ENCODE assay signal across 32 cellular contexts in the genomic region with DNA sequence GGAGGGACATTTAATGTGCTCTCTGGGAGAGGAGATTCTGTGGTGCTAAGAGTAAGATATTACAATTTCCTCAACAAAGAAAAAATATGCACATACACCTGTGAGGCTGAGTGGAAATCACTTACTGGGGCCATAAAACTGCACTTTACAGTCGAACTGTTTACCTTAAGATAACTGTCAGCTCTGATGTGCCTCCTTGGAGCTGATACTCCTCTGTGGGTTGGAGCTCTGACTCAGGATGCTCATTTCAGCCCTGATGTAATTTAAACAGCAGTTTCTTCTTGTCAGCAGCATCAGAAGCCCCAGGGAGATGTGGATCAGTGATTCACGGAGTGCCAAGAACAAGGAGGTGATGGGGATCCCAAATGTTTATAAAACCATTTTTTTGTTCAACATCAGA.
DNase-seq lines count a peak whose midpoint lies in the region; ATAC-seq and FAIRE-seq lines count a peak whose summit lies in the region.
"Had no signal": no experiment of that assay in that cellular context is flagged by ENCODE, and none has a peak within 500 bp of the region (broad histone marks: within the 10 kb centered on the region; RNA-seq: fewer than 3 reads in every experiment).

No MANE protein-coding gene starts in this region.

- peak overlapping the region; percentile 65 for H3K4me2 ChIP-seq in Karpas-422 (ENCODE audit: low read depth, low read length, poor library complexity, severe bottlenecking)

- H3K36me3 ChIP-seq in Karpas-422 (ENCODE audit: insufficient read depth, low read length) (no peaks in the 10 kb centered on the region), small intestine (ENCODE audit: control insufficient read depth in 2 of 2, insufficient read depth in 2 of 2, low read length in 2 of 2) (no peaks in the 10 kb centered on the region)
- H3K36me3 ChIP-seq: SJSA1 had no signal

- H3K4me1 ChIP-seq in Karpas-422 (ENCODE audit: low read length) (peaks cover 89% of the 10 kb centered on the region), small intestine (ENCODE audit: control insufficient read depth in 2 of 2, insufficient read depth in 1 of 2, low read depth in 1 of 2, low read length in 1 of 2) (no peaks in the 10 kb centered on the region)
- H3K4me1 ChIP-seq: body of pancreas, SJSA1 had no signal

- H3K9me3 ChIP-seq in Karpas-422 (ENCODE audit: low read length) = 0 out of 2 replicates have a peak, but pooled peaks cover 4% of the 10 kb centered on the region
- no peaks in the 10 kb centered on the region for H3K9me3 ChIP-seq in small intestine (ENCODE audit: control insufficient read depth, low read depth)
- H3K9me3 ChIP-seq: body of pancreas, SJSA1 had no signal

- DNase-seq in Karpas-422 (peak; percentile 76), caudate nucleus (lab: John Stamatoyannopoulos, UW) (peak in 29 of 61 donors; percentile 2 to 88 (median 22)), left colon (no peak), small intestine (peak; percentile 8), DMS79 treated with DMSO at 0.1 percent for 48 hours (lab: John Stamatoyannopoulos, UW) (no peak)
- DNase-seq in stimulated activated CD4-positive, alpha-beta T cell treated with anti-CD3 and anti-CD28 coated beads, Interleukin-4, amount 100 ng/mL, for 4 hours = no peak
- DNase-seq: activated CD8-positive, alpha-beta memory T cell treated with anti-CD3 and anti-CD28 coated beads for 24 hours; activated gamma-delta T cell treated with Interleukin-2 at 50 U/mL for 16 hours; activated naive CD8-positive, alpha-beta T cell treated with anti-CD3 and anti-CD28 coated beads, Interleukin-2, amount 50 U/mL, for 24 hours; activated T-cell treated with anti-CD3 and anti-CD28 coated beads, Interleukin-2, amount 50 U/mL, for 1 hour; AML-193; body of pancreas; CD8-positive, alpha-beta memory T cell; DMS153; effector CD8-positive, alpha-beta T cell; erythroblast; foreskin melanocyte; islet precursor cell; NCI-H1436 treated with DMSO at 0.1 percent for 48 hours; NCI-H2107; NCI-H524; stimulated activated CD4-positive, alpha-beta T cell treated with anti-CD3 and anti-CD28 coated beads, Interleukin-4, amount 100 ng/mL, for 1 hour; stimulated activated naive CD4-positive, alpha-beta T cell; T-helper 1 cell had no signal

- H4K20me1 ChIP-seq in Karpas-422 (ENCODE audit: insufficient read depth, low read depth, low read length) = no peaks in the 10 kb centered on the region

- H3K27me3 ChIP-seq in Karpas-422 (ENCODE audit: low read length) (no peaks in the 10 kb centered on the region), small intestine (ENCODE audit: control insufficient read depth in 2 of 2, insufficient read depth in 2 of 2, low read length in 2 of 2) (no peaks in the 10 kb centered on the region)
- H3K27me3 ChIP-seq: body of pancreas, SJSA1 had no signal

- no peaks in the 10 kb centered on the region for H3K79me2 ChIP-seq in Karpas-422 (ENCODE audit: low read length)

- no peak for FAIRE-seq in small intestine (lab: Jason Lieb, UNC)
- FAIRE-seq: colon, G401.6, K562, RCC 7860, TTC549 had no signal

- intact Hi-C loops in left colon (cut with DNase I, micrococcal nuclease) = no loop called here

- H3K9ac ChIP-seq in Karpas-422 (ENCODE audit: low read length) = peak overlapping the region; percentile 45

- ATAC-seq in left colon (peak; percentile 97), esophagus mucosa (no peak)
- ATAC-seq: activated naive CD8-positive, alpha-beta T cell treated with anti-CD3 and anti-CD28 coated beads, Interleukin-2, amount 50 U/mL, for 24 hours; body of pancreas; K562 had no signal

- 6 to 15% (median 6%) methylated on average over 2 of the region's 2 CpGs for WGBS in small intestine, 3 donors

- no peaks in the 10 kb centered on the region for H3K9me2 ChIP-seq in Karpas-422 (replicated peaks; ENCODE audit: insufficient read depth, low read length)

- peak overlapping the region; percentile 9; the same call in 1 of the 2 replicates for H2AFZ ChIP-seq in Karpas-422 (ENCODE audit: low read length)

- peak overlapping the region; percentile 97 for H3K27ac ChIP-seq in Karpas-422 (ENCODE audit: low read length)
- peak overlapping the region; percentile 55 for H3K27ac ChIP-seq in caudate nucleus (ENCODE audit: low read depth, low read length)
- H3K27ac ChIP-seq in small intestine (ENCODE audit: low read depth in 1 of 2, low read length in 1 of 2) = no peak overlapping the region
- H3K27ac ChIP-seq: body of pancreas, SJSA1 had no signal

- H3K4me3 ChIP-seq in Karpas-422 (ENCODE audit: low read length) = peak overlapping the region; percentile 33
- no peak overlapping the region for H3K4me3 ChIP-seq in small intestine (ENCODE audit: low read depth in 1 of 2, low read length in 2 of 2)
- H3K4me3 ChIP-seq: body of pancreas, K562, lung, SJSA1 had no signal

Comparison
In these comparisons a context has a peak if more than half of its experiments do, and no peak if none do; other contexts are left out.
1. DNase-seq: peak in Karpas-422 (single experiment) and small intestine (single experiment); none in left colon (0 of 2), stimulated activated CD4-positive, alpha-beta T cell treated with anti-CD3 and anti-CD28 coated beads, Interleukin-4, amount 100 ng/mL, for 4 hours (0 of 2) and DMS79 treated with DMSO at 0.1 percent for 48 hours (single experiment).
2. H3K27ac ChIP-seq: peak in Karpas-422 (single experiment) and caudate nucleus (single experiment); none in small intestine (0 of 2).